Comparison of ENCODE assay signal across 19 cellular contexts in genomic region chr10:110284262-110284661, GRCh38.
"Had no signal": no experiment of that assay in that cellular context is flagged by ENCODE, and none has a peak within 500 bp of the region (broad histone marks: within the 10 kb centered on the region; RNA-seq: fewer than 3 reads in every experiment).

No MANE protein-coding gene starts in this region.

- H3K27ac ChIP-seq: HL-60, SJSA1 had no signal

- H3K9me3 ChIP-seq: SJSA1, SK-N-SH had no signal

- DNase-seq: KBM-7, NCI-H1092 treated with DMSO at 0.1 percent for 48 hours, NCI-H1436, NCI-H187, NCI-H2029, NCI-H2081 treated with DMSO at 0.1 percent for 48 hours, NCI-H2171, NCI-H345, NCI-H446 treated with DMSO at 0.1 percent for 48 hours, NCI-H510A treated with DMSO at 0.1 percent for 48 hours, NCI-H526, Right ventricle myocardium superior, RPMI8226, SIG-M5, SK-N-SH had no signal

- H3K9ac ChIP-seq: SK-N-SH had no signal

- H3K27me3 ChIP-seq: SJSA1 had no signal

- FAIRE-seq: HTR-8/SVneo, RCC 7860 had no signal

- H3K4me2 ChIP-seq: SK-N-SH had no signal

- H3K4me3 ChIP-seq: SJSA1 had no signal
